Comparison of ENCODE assay signal across 1 cellular context in genomic region chr19:42538841-42539709, GRCh38.
TF ChIP-seq lines count a peak whose summit lies in the region.

No MANE protein-coding gene starts in this region.

TF ChIP-seq in GM23338, 12 proteins besides CTCF, POLR2A, EP300 and RAD21 (continued from another document):
- TF ChIP-seq ZNF462 (CRISPR knock-in tag; IDR thresholded peaks at IDR 0.05) (no peak), EZH2phosphoT487 (IDR thresholded peaks at IDR 0.05; ENCODE audit: unreplicated experiment) (no peak), NANOG (IDR thresholded peaks at IDR 0.05; ENCODE audit: borderline replicate concordance) (no peak), STAT1 (IDR thresholded peaks at IDR 0.05; ENCODE audit: unreplicated experiment) (no peak), POLR2AphosphoS5 (IDR thresholded peaks at IDR 0.05; ENCODE audit: low read depth) (no peak), ZNF331 (CRISPR knock-in tag; IDR thresholded peaks at IDR 0.05; ENCODE audit: low read depth) (no peak), JUNB (IDR thresholded peaks at IDR 0.05; ENCODE audit: unreplicated experiment) (no peak), EZH2 (IDR thresholded peaks at IDR 0.05; ENCODE audit: low read depth, unreplicated experiment) (no peak), ZNF114 (CRISPR knock-in tag; IDR thresholded peaks at IDR 0.05) (no peak), CREB1 (CRISPR knock-in tag; IDR thresholded peaks at IDR 0.05; ENCODE audit: low read depth) (no peak), REST (IDR thresholded peaks at IDR 0.05; ENCODE audit: unreplicated experiment) (no peak)
